Comparison of ENCODE assay signal across 19 cellular contexts in genomic region chr16:72769876-72770275, GRCh38.
"Had no signal": no experiment of that assay in that cellular context is flagged by ENCODE, and none has a peak within 500 bp of the region (broad histone marks: within the 10 kb centered on the region; RNA-seq: fewer than 3 reads in every experiment).

No MANE protein-coding gene starts in this region.

- ATAC-seq: left cardiac atrium, lower lobe of right lung, pancreas, right cardiac atrium had no signal

- H3K4me3 ChIP-seq: coronary artery, left ventricle myocardium inferior, lower lobe of right lung, pancreas, suprapubic skin, thyroid gland had no signal

- DNase-seq: effector CD4-positive, alpha-beta T cell; endodermal cell; foreskin fibroblast; immature natural killer cell; kidney; left cardiac atrium; left ventricle myocardium inferior; lower lobe of right lung; mesendoderm; naive B cell; occipital lobe; pancreas; right cardiac atrium; small intestine; stimulated activated CD4-positive, alpha-beta T cell treated with anti-CD3 and anti-CD28 coated beads, Interleukin-2, amount 100 ng/mL, for 48 hours; stimulated activated naive CD4-positive, alpha-beta T cell treated with Interleukin-2 at 50 U/mL for 16 hours; thyroid gland had no signal
